Comparison of ENCODE assay signal across 8 cellular contexts in genomic region chr17:81508639-81509047, GRCh38. TPM values are rescaled to one million over a fixed set of nuclear protein-coding genes. Genes with fewer than 3 reads are reported as not detected.
A peak's percentile ranks its signal among the peaks of the same experiment; 100 is the strongest.
DNase-seq lines count a peak whose midpoint lies in the region; TF ChIP-seq lines count a peak whose summit lies in the region.

No MANE protein-coding gene starts in this region.

- DNase-seq in A673 (ENCODE audit: low spot score) (no peak), adipocyte (ENCODE audit: low read depth) (peak; percentile 34), kidney epithelial cell (ENCODE audit: low read depth) (no peak), tibial nerve (ENCODE audit: low spot score in 2 of 2) (no peak), NCI-H446 treated with DMSO at 0.1 percent for 48 hours (lab: John Stamatoyannopoulos, UW) (no peak), GM10266 (ENCODE audit: extremely low spot score) (no peak), hippocampal formation (lab: John Stamatoyannopoulos, UW) (no peak)

- H3K9me3 ChIP-seq in A673 (ENCODE audit: low read depth, low read length, poor library complexity, severe bottlenecking) = no peaks in the 10 kb centered on the region
- no peaks in the 10 kb centered on the region for H3K9me3 ChIP-seq in HUES6 (ENCODE audit: control insufficient read depth, insufficient read depth, low read depth, low read length)
- no peaks in the 10 kb centered on the region for H3K9me3 ChIP-seq in adipocyte (ENCODE audit: control insufficient read depth, low read length)
- H3K9me3 ChIP-seq in tibial nerve = no peaks in the 10 kb centered on the region

- POLR2A ChIA-PET in A673 (lab: Charles Lee; ENCODE audit: low non-redundant PET) = interaction anchor here (0.6 to 0.7 kb wide), 3 partner anchors 12 to 79 kb away, joined by 4 to 7 read pairs (median 4); no protein-coding TSS in a partner anchor

- intact Hi-C loops in A673 (cut with micrococcal nuclease; ENCODE audit: unreplicated experiment) = no loop called here

- H3K36me3 ChIP-seq in A673 (ENCODE audit: insufficient read depth, low read length, poor library complexity, severe bottlenecking) = peaks cover 32% of the 10 kb centered on the region
- peaks cover 37% of the 10 kb centered on the region for H3K36me3 ChIP-seq in HUES6 (ENCODE audit: control insufficient read depth, insufficient read depth, low read length)
- peaks cover 33% of the 10 kb centered on the region for H3K36me3 ChIP-seq in adipocyte (ENCODE audit: control insufficient read depth, insufficient read depth, low read length, severe bottlenecking)
- H3K36me3 ChIP-seq in kidney epithelial cell (ENCODE audit: control insufficient read depth, insufficient read depth, low read length) = peaks cover 14% of the 10 kb centered on the region
- H3K36me3 ChIP-seq in tibial nerve = peaks cover 0 to 48% (median 17%) of the 10 kb centered on the region in 3 donors

- CTCF ChIA-PET in A673 (lab: Charles Lee) = no interaction called here

- no peak overlapping the region for H3K9ac ChIP-seq in HUES6 (ENCODE audit: low read length)
- H3K9ac ChIP-seq in adipocyte (ENCODE audit: low read length) = peak overlapping the region; percentile 97

- H3K4me3 ChIP-seq in A673 (ENCODE audit: low read depth, low read length, poor library complexity, severe bottlenecking) (peak overlapping the region; percentile 79), HUES6 (ENCODE audit: low read depth, low read length) (peak overlapping the region; percentile 82; the same call in 1 of the 2 replicates), adipocyte (ENCODE audit: low read length) (peak overlapping the region; percentile 87), kidney epithelial cell (ENCODE audit: low read depth, low read length) (peak overlapping the region; percentile 61), tibial nerve (peak overlapping the region; percentile 90 to 96 (median 95))

- H3K27me3 ChIP-seq in A673 (replicated peaks; ENCODE audit: insufficient read depth, low read depth, low read length, poor library complexity) (no peaks in the 10 kb centered on the region), HUES6 (ENCODE audit: control insufficient read depth, insufficient read depth, low read length) (no peaks in the 10 kb centered on the region), adipocyte (replicated peaks; ENCODE audit: control insufficient read depth, insufficient read depth, low read length) (no peaks in the 10 kb centered on the region), kidney epithelial cell (ENCODE audit: control insufficient read depth, insufficient read depth, low read length) (no peaks in the 10 kb centered on the region), tibial nerve (no peaks in the 10 kb centered on the region)

- peak overlapping the region; percentile 9 for H3K27ac ChIP-seq in A673 (ENCODE audit: low read depth, low read length, poor library complexity, severe bottlenecking)
- no peak overlapping the region for H3K27ac ChIP-seq in HUES6 (ENCODE audit: low read depth, low read length)
- H3K27ac ChIP-seq in tibial nerve = peak overlapping the region in 3 of 4 donors; percentile 94 to 100 (median 96)

- TF ChIP-seq CTCF in A673 (conservative IDR thresholded peaks at IDR 0.05; ENCODE audit: low read depth, low read length) (no peak), kidney epithelial cell (IDR thresholded peaks at IDR 0.05; ENCODE audit: insufficient read depth, low read length, poor library complexity, severe bottlenecking) (no peak), tibial nerve (IDR thresholded peaks at IDR 0.05) (no peak), GM10266 (IDR thresholded peaks at IDR 0.05; ENCODE audit: control insufficient read depth, insufficient read depth, low read depth, missing control alignments) (no peak)

- no TSS peak for BruUV-seq in A673 (replicated peaks; lab: Mats Ljungman, UMichigan)

- TF ChIP-seq POLR2A in tibial nerve (IDR thresholded peaks at IDR 0.05) = no peak

- no peak for TF ChIP-seq EP300 in tibial nerve (IDR thresholded peaks at IDR 0.05)

- WGBS in tibial nerve, 2 donors = 63 to 73% methylated on average over 8 of the region's 8 CpGs

- H3K4me1 ChIP-seq in A673 (ENCODE audit: insufficient read depth, low read length, poor library complexity, severe bottlenecking) (peaks cover 8% of the 10 kb centered on the region), HUES6 (ENCODE audit: control insufficient read depth, insufficient read depth, low read length) (no peaks in the 10 kb centered on the region), adipocyte (ENCODE audit: control insufficient read depth, insufficient read depth, low read length) (peaks cover 29% of the 10 kb centered on the region), tibial nerve (peaks cover 0 to 18% (median 12%) of the 10 kb centered on the region in 4 donors)

RNA-seq across cellular contexts. Expression of gene ACTG1, which starts 4.0 kb away (rescaled TPM):
- total RNA-seq in A673 (2021) (2,855 and 3,247 TPM in 2 replicates), kidney epithelial cell (8,883 and 9,424 TPM in 2 replicates), tibial nerve (1,000 to 10,000 TPM; 2,372 to 2,875 (median 2,670) TPM)

RNA-seq across cellular contexts. Expression of gene FSCN2, which starts 19.5 kb away (rescaled TPM):
- total RNA-seq in A673 (2021) = 0.26 and 0.31 TPM in 2 replicates
- 0.29 and 0.41 TPM in 2 replicates for total RNA-seq in kidney epithelial cell
- total RNA-seq in tibial nerve = 1 to 10 TPM in 3 of 4 donors, under 1 TPM in 1; 0.42 to 4.4 (median 3.7) TPM

RNA-seq across cellular contexts. Expression of gene FAAP100, which starts 43.5 kb away (rescaled TPM):
- total RNA-seq in A673 (2021) (49.4 and 49.5 TPM in 2 replicates), kidney epithelial cell (41.4 and 49.1 TPM in 2 replicates), tibial nerve (10 to 100 TPM; 20.1 to 41.7 (median 26.7) TPM)
